ENCODE assay signal across 15 cellular contexts in the genomic region with DNA sequence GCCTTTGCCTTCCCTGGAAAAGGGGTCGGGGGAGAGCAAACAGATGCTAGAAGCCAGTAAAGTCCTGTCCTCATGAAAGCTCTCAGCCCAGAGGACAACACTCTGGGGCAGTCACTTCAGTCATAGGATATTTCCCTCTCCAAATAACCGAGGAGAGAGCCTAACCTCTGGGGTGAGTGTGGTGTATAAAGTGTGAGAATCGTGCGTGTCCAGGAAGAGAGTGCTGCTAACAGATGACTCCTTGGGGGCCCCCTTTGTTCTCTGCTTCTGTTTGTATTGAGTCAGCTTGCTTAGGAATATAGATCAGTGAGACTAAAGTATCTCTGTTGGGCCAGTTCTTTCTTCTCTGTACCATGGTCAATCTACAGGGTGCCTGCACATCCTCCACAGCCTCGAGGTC.
A peak's percentile ranks its signal among the peaks of the same experiment; 100 is the strongest.
DNase-seq lines count a peak whose midpoint lies in the region; TF ChIP-seq lines count a peak whose summit lies in the region.
"Had no signal": no experiment of that assay in that cellular context is flagged by ENCODE, and none has a peak within 500 bp of the region (broad histone marks: within the 10 kb centered on the region; RNA-seq: fewer than 3 reads in every experiment).

No MANE protein-coding gene starts in this region.

- H3K36me3 ChIP-seq in SJSA1: no peaks in the 10 kb centered on the region
- no peaks in the 10 kb centered on the region for H3K36me3 ChIP-seq in transverse colon
- no peaks in the 10 kb centered on the region; the same call in 1 of the 2 replicates for H3K36me3 ChIP-seq in MG63

- TF ChIP-seq CTCF in fibroblast of mammary gland (conservative IDR thresholded peaks at IDR 0.05; ENCODE audit: control insufficient read depth, insufficient read depth, low read depth, low read length) (no peak), nephron progenitor cell (IDR thresholded peaks at IDR 0.05) (no peak), transverse colon (IDR thresholded peaks at IDR 0.05) (no peak), CD14-positive monocyte (IDR thresholded peaks at IDR 0.05) (no peak)

- WGBS in transverse colon (ENCODE audit: low coverage in 1 of 2), 2 donors: 66% methylated on average over 5 of the region's 5 CpGs; no CpG with 5 or more reads in 1 of the 2 donors

- no peaks in the 10 kb centered on the region for H3K27me3 ChIP-seq in SJSA1 (replicated peaks)
- H3K27me3 ChIP-seq in transverse colon: no peaks in the 10 kb centered on the region
- no peaks in the 10 kb centered on the region for H3K27me3 ChIP-seq in MG63

- H3K4me1 Mint-ChIP-seq in nephron progenitor cell (peaks cover 29% of the 10 kb centered on the region), CD14-positive monocyte (peaks cover 13% of the 10 kb centered on the region)

- intact Hi-C loops in transverse colon (cut with DNase I; ENCODE audit: low total_unique reads): no loop called here
- intact Hi-C loops in CD14-positive monocyte (cut with micrococcal nuclease): no loop called here

- H3K9me3 Mint-ChIP-seq in nephron progenitor cell (peaks cover 20% of the 10 kb centered on the region), CD14-positive monocyte (peaks cover 0 to 9% (median 0%) of the 10 kb centered on the region in 7 donors)
- H3K9me3 Mint-ChIP-seq: activated T-cell treated with anti-CD3 and anti-CD28 coated beads, Interleukin-2, amount 50 U/mL, for 4 hours had no signal

- H3K27me3 Mint-ChIP-seq in nephron progenitor cell (ENCODE audit: low read depth, poor library complexity) (no peaks in the 10 kb centered on the region), CD14-positive monocyte (ENCODE audit: low read depth in 3 of 3) (peaks cover 0 to 1% (median 0%) of the 10 kb centered on the region in 3 donors)

- H3K9me3 ChIP-seq in SJSA1 (replicated peaks) (no peaks in the 10 kb centered on the region), transverse colon (no peaks in the 10 kb centered on the region), MG63 (no peaks in the 10 kb centered on the region; the same call in 1 of the 2 replicates)

- peaks cover 37% of the 10 kb centered on the region for H3K4me1 ChIP-seq in SJSA1 (replicated peaks)
- peaks cover 0 to 3% (median 0%) of the 10 kb centered on the region in 4 donors for H3K4me1 ChIP-seq in transverse colon

- H3K4me3 Mint-ChIP-seq in nephron progenitor cell (peak overlapping the region; percentile 31), CD14-positive monocyte (no peak overlapping the region)
- H3K4me3 Mint-ChIP-seq: activated T-cell treated with anti-CD3 and anti-CD28 coated beads, Interleukin-2, amount 50 U/mL, for 4 hours had no signal

- H3K36me3 Mint-ChIP-seq in nephron progenitor cell (ENCODE audit: low read depth) (peaks cover 62% of the 10 kb centered on the region), CD14-positive monocyte (no peaks in the 10 kb centered on the region)

- H3K4me3 ChIP-seq in SJSA1: no peak overlapping the region
- no peak overlapping the region for H3K4me3 ChIP-seq in fibroblast of mammary gland (ENCODE audit: control insufficient read depth, low read depth, low read length)
- no peak overlapping the region for H3K4me3 ChIP-seq in transverse colon
- no peak overlapping the region for H3K4me3 ChIP-seq in MG63

- DNase-seq in SJSA1 (ENCODE audit: low read depth in 1 of 2, low spot score in 2 of 2) (peak; percentile 55 to 67), fibroblast of mammary gland (ENCODE audit: low read depth) (peak; percentile 50), nephron progenitor cell (no peak), transverse colon (no peak), NCI-H2227 treated with DMSO at 0.1 percent for 48 hours (lab: John Stamatoyannopoulos, UW) (no peak), CD14-positive monocyte (ENCODE audit: low spot score) (no peak), MG63 (no peak), RKO (ENCODE audit: low spot score) (no peak)
- DNase-seq: activated CD4-positive, alpha-beta T cell treated with anti-CD3 and anti-CD28 coated beads for 48 hours; activated T-cell treated with anti-CD3 and anti-CD28 coated beads, Interleukin-2, amount 50 U/mL, for 4 hours; EL; NCI-H2081; SHP77 treated with DMSO at 0.1 percent for 48 hours; T-helper 9 cell had no signal

- in situ Hi-C loops in transverse colon (cut with MboI; ENCODE audit: low pct_ligation_motif_present in 1 of 4, low pct_unique_long_range_greater_than_20kb in 1 of 4, low sequenced_read_pairs in 3 of 4): no loop called here

- peak overlapping the region; percentile 42 for H3K27ac ChIP-seq in SJSA1
- H3K27ac ChIP-seq in transverse colon: peak overlapping the region in 3 of 4 donors; percentile 32 to 44 (median 32)
- H3K27ac ChIP-seq: C4-2B had no signal

- no peak for TF ChIP-seq EP300 in transverse colon (IDR thresholded peaks at IDR 0.05; ENCODE audit: low read depth)

- H3K27ac Mint-ChIP-seq in nephron progenitor cell (peak overlapping the region; percentile 97), CD14-positive monocyte (peak overlapping the region in 1 of 7 donors; percentile 2)

- no peak for TF ChIP-seq POLR2A in transverse colon (IDR thresholded peaks at IDR 0.05)

Comparison
In these comparisons a context has a peak if more than half of its experiments do, and no peak if none do; other contexts are left out.
1. DNase-seq: peak in SJSA1 (2 of 2) and fibroblast of mammary gland (single experiment); none in nephron progenitor cell (single experiment), transverse colon (single experiment), NCI-H2227 treated with DMSO at 0.1 percent for 48 hours (single experiment), CD14-positive monocyte (single experiment), MG63 (single experiment) and RKO (single experiment).